8 cellular contexts compared by ENCODE assay signal in genomic region chr3:196969660-196970546, GRCh38. TPM values are rescaled to one million over a fixed set of nuclear protein-coding genes. Genes with fewer than 3 reads are reported as not detected.
A peak's percentile ranks its signal among the peaks of the same experiment; 100 is the strongest.
DNase-seq lines count a peak whose midpoint lies in the region; ATAC-seq and TF ChIP-seq lines count a peak whose summit lies in the region.

No MANE protein-coding gene starts in this region.

- TF ChIP-seq CTCF in BJ (IDR thresholded peaks at IDR 0.05; ENCODE audit: insufficient read depth, low read depth, low read length) = no peak
- peak; percentile 62 for TF ChIP-seq CTCF in OCI-LY1 (IDR thresholded peaks at IDR 0.05; ENCODE audit: low read length)
- TF ChIP-seq CTCF in nephron progenitor cell (IDR thresholded peaks at IDR 0.05) = peak; percentile 43

- H3K4me2 ChIP-seq in OCI-LY1 (ENCODE audit: low read length) = peak overlapping the region; percentile 100

- H3K4me1 Mint-ChIP-seq in activated T-cell treated with anti-CD3 and anti-CD28 coated beads, Interleukin-2, amount 50 U/mL, for 4 hours (ENCODE audit: low read depth) = peaks cover 7% of the 10 kb centered on the region
- H3K4me1 Mint-ChIP-seq in nephron progenitor cell = peaks cover 18% of the 10 kb centered on the region

- no peak overlapping the region for H3K27ac ChIP-seq in OCI-LY1 (ENCODE audit: low read depth, low read length, poor library complexity, severe bottlenecking)
- H3K27ac ChIP-seq in subcutaneous abdominal adipose tissue (ENCODE audit: low read depth, low read length) = no peak overlapping the region

- peak overlapping the region; percentile 93 for H3K9ac ChIP-seq in OCI-LY1 (ENCODE audit: low read length)
- H3K9ac ChIP-seq in subcutaneous abdominal adipose tissue (ENCODE audit: low read length in 5 of 5) = peak overlapping the region in 1 of 5 donors; percentile 77

- H3K27ac Mint-ChIP-seq in nephron progenitor cell = no peak overlapping the region

- POLR2A ChIA-PET in BJ (lab: Charles Lee) = no interaction called here

- no peaks in the 10 kb centered on the region for H3F3A ChIP-seq in OCI-LY1 (ENCODE audit: insufficient read depth, low read length)

- H3K79me2 ChIP-seq in OCI-LY1 (ENCODE audit: insufficient read depth, low read length) = no peaks in the 10 kb centered on the region

- DNase-seq in BJ (ENCODE audit: low read depth) (no peak), GM19238 (ENCODE audit: insufficient read length, low spot score) (peak; percentile 82), fibroblast of peridontal ligament (ENCODE audit: extremely low read depth) (peak; percentile 23), nephron progenitor cell (peak; percentile 82)
- DNase-seq in activated T-cell treated with anti-CD3 and anti-CD28 coated beads, Interleukin-2, amount 50 U/mL, for 4 hours = peak; percentile 63

- peaks cover 14% of the 10 kb centered on the region for H3K27me3 Mint-ChIP-seq in activated T-cell treated with anti-CD3 and anti-CD28 coated beads, Interleukin-2, amount 50 U/mL, for 4 hours (ENCODE audit: low read depth)
- H3K27me3 Mint-ChIP-seq in nephron progenitor cell (ENCODE audit: low read depth, poor library complexity) = peaks cover 61% of the 10 kb centered on the region

- H2AFZ ChIP-seq in OCI-LY1 (ENCODE audit: low read length) = peak overlapping the region; percentile 81; the same call in 1 of the 2 replicates

- no peaks in the 10 kb centered on the region for H3K36me3 Mint-ChIP-seq in activated T-cell treated with anti-CD3 and anti-CD28 coated beads, Interleukin-2, amount 50 U/mL, for 4 hours (ENCODE audit: insufficient read depth)
- H3K36me3 Mint-ChIP-seq in nephron progenitor cell (ENCODE audit: low read depth) = peaks cover 5% of the 10 kb centered on the region

- H3K9me3 ChIP-seq in OCI-LY1 (ENCODE audit: low read length) = peaks cover 2% of the 10 kb centered on the region; the same call in 1 of the 2 replicates
- H3K9me3 ChIP-seq in subcutaneous abdominal adipose tissue (ENCODE audit: control insufficient read depth in 5 of 5, low read length in 5 of 5) = no peaks in the 10 kb centered on the region

- no peaks in the 10 kb centered on the region for H3K9me3 Mint-ChIP-seq in activated T-cell treated with anti-CD3 and anti-CD28 coated beads, Interleukin-2, amount 50 U/mL, for 4 hours
- peaks cover 23% of the 10 kb centered on the region for H3K9me3 Mint-ChIP-seq in nephron progenitor cell

- CTCF ChIA-PET in BJ (lab: Yijun Ruan, JAX) = interaction anchor here (0.6 to 3.1 kb wide), 5 partner anchors 9 to 304 kb away, joined by 3 to 16 read pairs (median 3); no protein-coding TSS in a partner anchor

- H3K4me3 Mint-ChIP-seq in activated T-cell treated with anti-CD3 and anti-CD28 coated beads, Interleukin-2, amount 50 U/mL, for 4 hours = peak overlapping the region; percentile 78
- H3K4me3 Mint-ChIP-seq in nephron progenitor cell = peak overlapping the region; percentile 77

- H3K36me3 ChIP-seq in BJ (ENCODE audit: control insufficient read depth, insufficient read depth, low read length) = no peaks in the 10 kb centered on the region
- H3K36me3 ChIP-seq in OCI-LY1 (ENCODE audit: insufficient read depth, low read length) = no peaks in the 10 kb centered on the region
- H3K36me3 ChIP-seq in subcutaneous abdominal adipose tissue (ENCODE audit: control insufficient read depth in 5 of 5, insufficient read depth in 5 of 5, low read length in 5 of 5) = peaks cover 0 to 4% (median 0%) of the 10 kb centered on the region in 5 donors

- peak overlapping the region; percentile 68 for H3K4me3 ChIP-seq in BJ (ENCODE audit: low read depth, low read length)
- H3K4me3 ChIP-seq in OCI-LY1 (ENCODE audit: low read depth, low read length, poor library complexity, severe bottlenecking) = peak overlapping the region; percentile 97
- H3K4me3 ChIP-seq in subcutaneous abdominal adipose tissue (ENCODE audit: low read depth in 1 of 5, low read length in 5 of 5) = peak overlapping the region in 4 of 5 donors; percentile 75 to 84 (median 80)

- no peaks in the 10 kb centered on the region for H4K20me1 ChIP-seq in OCI-LY1 (ENCODE audit: insufficient read depth, low read length)

- H3K27me3 ChIP-seq in BJ (ENCODE audit: control insufficient read depth, insufficient read depth, low read length) (no peaks in the 10 kb centered on the region; the same call in 1 of the 2 replicates), OCI-LY1 (ENCODE audit: insufficient read depth, low read length) (peaks cover 15% of the 10 kb centered on the region; the same call in 1 of the 2 replicates), subcutaneous abdominal adipose tissue (ENCODE audit: control insufficient read depth in 5 of 5, insufficient read depth in 4 of 5, low read length in 5 of 5) (no peaks in the 10 kb centered on the region)

- no peaks in the 10 kb centered on the region for H3K9me2 ChIP-seq in OCI-LY1 (ENCODE audit: low read depth, low read length)

- ATAC-seq in HG03442 (IDR thresholded peaks at IDR 0.05; ENCODE audit: unreplicated experiment) = peak; percentile 52
- peak; percentile 80 to 81 for ATAC-seq in activated T-cell treated with anti-CD3 and anti-CD28 coated beads, Interleukin-2, amount 50 U/mL, for 4 hours

- H3K4me1 ChIP-seq in OCI-LY1 (ENCODE audit: insufficient read depth, low read length, severe bottlenecking) (peaks cover 16% of the 10 kb centered on the region), subcutaneous abdominal adipose tissue (ENCODE audit: control insufficient read depth in 5 of 5, insufficient read depth in 5 of 5, low read length in 5 of 5) (peaks cover 2 to 21% (median 11%) of the 10 kb centered on the region in 5 donors)

RNA-seq across cellular contexts. Expression of gene PIGZ, which starts 1.3 kb away (rescaled TPM):
- 3.8 and 7.0 TPM in 2 replicates for polyA plus RNA-seq in BJ (2011; rRNA removed)
- 2.3 TPM in 2 replicates for polyA minus RNA-seq in BJ (2011; rRNA and poly(A)+ RNA removed)
- total RNA-seq in activated T-cell treated with anti-CD3 and anti-CD28 coated beads, Interleukin-2, amount 50 U/mL, for 4 hours = under 1 TPM; 0.34 to 0.82 (median 0.61) TPM

RNA-seq across cellular contexts. Expression of gene NCBP2, which starts 27.6 kb away (rescaled TPM):
- polyA plus RNA-seq in BJ (2011; rRNA removed) = 39.9 and 58.6 TPM in 2 replicates
- polyA minus RNA-seq in BJ (2011; rRNA and poly(A)+ RNA removed) = 18.5 and 21.8 TPM in 2 replicates
- total RNA-seq in activated T-cell treated with anti-CD3 and anti-CD28 coated beads, Interleukin-2, amount 50 U/mL, for 4 hours = 100 to 1,000 TPM; 132 to 138 (median 134) TPM

RNA-seq across cellular contexts. Expression of gene MELTF, which starts 59.7 kb away (rescaled TPM):
- 1.5 and 1.8 TPM in 2 replicates for polyA plus RNA-seq in BJ (2011; rRNA removed)
- polyA minus RNA-seq in BJ (2011; rRNA and poly(A)+ RNA removed) = 0.72 and 1.7 TPM in 2 replicates
- 1 to 10 TPM in 2 of 3 donors, under 1 TPM in 1; 0.79 to 2.7 (median 1.9) TPM for total RNA-seq in activated T-cell treated with anti-CD3 and anti-CD28 coated beads, Interleukin-2, amount 50 U/mL, for 4 hours
